Comparison of ENCODE assay signal across 25 cellular contexts in genomic region chr10:17073720-17074547, GRCh38. TPM values are rescaled to one million over a fixed set of nuclear protein-coding genes. Genes with fewer than 3 reads are reported as not detected.
DNase-seq lines count a peak whose midpoint lies in the region; ATAC-seq and TF ChIP-seq lines count a peak whose summit lies in the region.
"Had no signal": no experiment of that assay in that cellular context is flagged by ENCODE, and none has a peak within 500 bp of the region (broad histone marks: within the 10 kb centered on the region; RNA-seq: fewer than 3 reads in every experiment).

No MANE protein-coding gene starts in this region.

- no peaks in the 10 kb centered on the region for H3K79me2 ChIP-seq in osteoblast (ENCODE audit: insufficient read depth, low read length)

- H3K27ac ChIP-seq in osteoblast (ENCODE audit: low read depth, low read length): peak overlapping the region; percentile 94
- H3K27ac ChIP-seq: vagina had no signal

- H3K4me2 ChIP-seq in osteoblast (ENCODE audit: insufficient read depth, low read length): no peak overlapping the region

- peak; percentile 11 for DNase-seq in EH (ENCODE audit: low read depth)
- DNase-seq in NCI-H226: peak; percentile 16
- DNase-seq in dermis blood vessel endothelial cell: peak; percentile 33
- no peak for DNase-seq in osteoblast (ENCODE audit: insufficient read length, low spot score, missing footprints)
- no peak for DNase-seq in NCI-H146 (lab: John Stamatoyannopoulos, UW)
- DNase-seq in OCI-M1 (lab: John Stamatoyannopoulos, UW): no peak
- DNase-seq: activated CD4-positive, alpha-beta T cell treated with anti-CD3 and anti-CD28 coated beads for 4 hours; activated CD8-positive, alpha-beta memory T cell treated with anti-CD3 and anti-CD28 coated beads, Interleukin-2, amount 10 ng/mL, durations not matched to agents 7 days and 5 days; AML-193; CD8-positive, alpha-beta memory T cell; GDM1; heart right ventricle; Kasumi-1; left colon; NCI-H1048; NCI-H187 treated with DMSO at 0.1 percent for 48 hours; NCI-H446; nephron progenitor cell; posterior cingulate gyrus; SIG-M5; T-helper 1 cell had no signal

- no peaks in the 10 kb centered on the region for H3K27me3 ChIP-seq in osteoblast (ENCODE audit: insufficient read depth, low read length)
- H3K27me3 ChIP-seq: heart right ventricle, vagina had no signal

- H2AFZ ChIP-seq in osteoblast (ENCODE audit: low read length): no peak overlapping the region

- no peaks in the 10 kb centered on the region for H4K20me1 ChIP-seq in osteoblast (ENCODE audit: insufficient read depth, low read length)

- no peaks in the 10 kb centered on the region for H3K9me3 ChIP-seq in osteoblast (ENCODE audit: low read depth, low read length)
- H3K9me3 ChIP-seq: vagina had no signal

- ATAC-seq in GM18867 (IDR thresholded peaks at IDR 0.05; ENCODE audit: unreplicated experiment): no peak
- ATAC-seq: activated CD8-positive, alpha-beta memory T cell treated with anti-CD3 and anti-CD28 coated beads, Interleukin-2, amount 10 ng/mL, durations not matched to agents 7 days and 5 days; heart right ventricle; left colon; sciatic nerve had no signal

- H3K4me3 ChIP-seq in osteoblast (ENCODE audit: insufficient read depth, low read length): no peak overlapping the region
- H3K4me3 ChIP-seq: coronary artery, heart right ventricle, vagina had no signal

- TF ChIP-seq CTCF in osteoblast (IDR thresholded peaks at IDR 0.05; ENCODE audit: extremely low read depth, low read depth, low read length): no peak

- H3K36me3 ChIP-seq in osteoblast (ENCODE audit: insufficient read depth, low read length): no peaks in the 10 kb centered on the region
- H3K36me3 ChIP-seq: heart right ventricle, vagina had no signal

- H3K4me1 ChIP-seq in osteoblast (ENCODE audit: insufficient read depth, low read length): peaks cover 33% of the 10 kb centered on the region

RNA-seq across cellular contexts. Expression of gene CUBN, which starts 55.7 kb away (rescaled TPM):
- total RNA-seq in dermis blood vessel endothelial cell: 6.1 and 27.5 TPM in 2 replicates
- 0.88 and 1.1 TPM in 2 replicates for total RNA-seq in osteoblast

Comparison
In these comparisons a context has a peak if more than half of its experiments do, and no peak if none do; other contexts are left out.
1. DNase-seq: peak in EH (single experiment), NCI-H226 (single experiment) and dermis blood vessel endothelial cell (single experiment); none in osteoblast (single experiment), NCI-H146 (single experiment) and OCI-M1 (single experiment).